8 cellular contexts compared by ENCODE assay signal in the genomic region with DNA sequence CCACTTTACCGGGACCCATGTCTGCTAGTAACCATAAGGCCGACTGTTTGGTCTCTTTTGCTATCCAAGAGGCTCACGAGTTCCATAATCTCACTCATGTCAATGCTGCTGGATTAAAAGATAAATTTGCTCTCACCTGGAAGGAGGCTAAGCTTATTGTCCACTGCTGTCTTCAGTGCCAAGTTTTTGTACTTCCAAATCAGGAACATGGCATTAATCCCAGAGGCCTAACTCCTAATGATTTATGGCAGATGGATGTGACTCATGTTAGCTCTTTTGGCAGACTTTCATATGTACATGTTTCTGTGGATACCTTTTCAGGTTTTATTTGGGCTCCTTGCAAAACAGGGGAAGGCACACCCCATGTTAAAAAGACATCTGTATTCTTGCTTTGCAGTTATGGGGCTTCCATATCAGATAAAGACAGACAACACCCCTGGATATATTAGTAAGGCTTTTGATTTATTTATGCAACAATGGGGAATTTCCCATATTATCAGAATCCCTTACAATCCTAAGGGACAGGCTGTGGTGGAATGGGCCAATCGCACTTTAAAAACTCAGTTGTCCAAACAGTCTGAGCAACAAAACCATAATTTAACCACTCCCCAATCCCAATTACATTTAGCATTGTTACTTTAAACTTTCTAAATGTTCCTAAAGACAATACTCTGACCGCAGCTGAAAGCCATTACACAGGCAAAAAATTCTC.
DNase-seq lines count a peak whose midpoint lies in the region; TF ChIP-seq lines count a peak whose summit lies in the region.
"Had no signal": no experiment of that assay in that cellular context is flagged by ENCODE, and none has a peak within 500 bp of the region (broad histone marks: within the 10 kb centered on the region; RNA-seq: fewer than 3 reads in every experiment).

No MANE protein-coding gene starts in this region.

- no peak overlapping the region for H3K4me3 ChIP-seq in testis

- TF ChIP-seq POLR2A in testis (IDR thresholded peaks at IDR 0.05) = no peak

- H3K9me3 ChIP-seq in testis = no peaks in the 10 kb centered on the region
- H3K9me3 ChIP-seq: neutrophil had no signal

- no peaks in the 10 kb centered on the region for H3K27me3 ChIP-seq in testis
- H3K27me3 ChIP-seq: neutrophil had no signal

- 67 to 74% methylated on average over 5 of the region's 5 CpGs for WGBS in testis, 2 donors

- DNase-seq in HCEC 1CT (peak; percentile 68), NCI-H460 (ENCODE audit: extremely low read depth, low read depth) (peak; percentile 2), dermis blood vessel endothelial cell (peak; percentile 82), pulmonary artery endothelial cell (ENCODE audit: low read depth, low spot score) (peak; percentile 44), T-helper 1 cell (no peak), NCI-H1436 treated with DMSO at 0.1 percent for 48 hours (lab: John Stamatoyannopoulos, UW) (no peak), testis (no peak)

- intact Hi-C loops in testis (cut with DNase I; ENCODE audit: low total_unique reads) = no loop called here

- TF ChIP-seq CTCF in testis (IDR thresholded peaks at IDR 0.05) = no peak

- no peak overlapping the region for H3K27ac ChIP-seq in testis
- H3K27ac ChIP-seq: neutrophil had no signal

- H3K36me3 ChIP-seq in testis (ENCODE audit: low read depth, missing control alignments) = no peaks in the 10 kb centered on the region
- H3K36me3 ChIP-seq: neutrophil had no signal

- no peaks in the 10 kb centered on the region for H3K4me1 ChIP-seq in testis

Comparison
In these comparisons a context has a peak if more than half of its experiments do, and no peak if none do; other contexts are left out.
1. DNase-seq: peak in HCEC 1CT (single experiment), NCI-H460 (single experiment), dermis blood vessel endothelial cell (single experiment) and pulmonary artery endothelial cell (single experiment); none in T-helper 1 cell (0 of 5), NCI-H1436 treated with DMSO at 0.1 percent for 48 hours (single experiment) and testis (single experiment).